In genomic region chr16:23508589-23509440, GRCh38 we compare ENCODE assay signal across 6 cellular contexts. TPM values are rescaled to one million over a fixed set of nuclear protein-coding genes. Genes with fewer than 3 reads are reported as not detected.
DNase-seq lines count a peak whose midpoint lies in the region; ATAC-seq, FAIRE-seq and TF ChIP-seq lines count a peak whose summit lies in the region.

No MANE protein-coding gene starts in this region.

- H3K79me2 ChIP-seq in H1 (ENCODE audit: control insufficient read depth in 1 of 2, insufficient read depth in 2 of 2, low read length in 2 of 2), result peaks cover 47 to 61% of the 10 kb centered on the region in 2 experiments

- no peak overlapping the region for H2AFZ ChIP-seq in H1 (ENCODE audit: low read length)

- peaks cover 25 to 35% of the 10 kb centered on the region in 2 experiments for H4K20me1 ChIP-seq in H1 (replicated peaks in 1 of 2; ENCODE audit: control insufficient read depth in 1 of 2, insufficient read depth in 2 of 2, low read length in 2 of 2)

- H3K36me3 ChIP-seq in H1 (ENCODE audit: control insufficient read depth in 2 of 4, insufficient read depth in 4 of 4, low read length in 3 of 4) (no peaks in the 10 kb centered on the region; a peak in 1 of 8 replicates), gastrocnemius medialis (no peaks in the 10 kb centered on the region)

- TF ChIP-seq POLR2A in H1 (IDR thresholded peaks at IDR 0.05; ENCODE audit: control extremely low read depth in 1 of 2, low read depth in 2 of 2, low read length in 2 of 2), result no peak
- TF ChIP-seq POLR2A in gastrocnemius medialis (IDR thresholded peaks at IDR 0.05), result no peak

- peak overlapping the region; percentile 0 to 76 (median 32) for H3K9ac ChIP-seq in H1 (replicated peaks in 1 of 4; ENCODE audit: extremely low read depth in 1 of 4, low read depth in 3 of 4, low read length in 3 of 4)

- H3K4me2 ChIP-seq in H1 (ENCODE audit: insufficient read depth in 1 of 2, low read depth in 2 of 2, low read length in 2 of 2), result peak overlapping the region; percentile 94 to 100

- H2BK12ac ChIP-seq in H1 (ENCODE audit: low read depth, low read length), result no peak overlapping the region

- no peak overlapping the region for H3K4ac ChIP-seq in H1 (replicated peaks; ENCODE audit: insufficient read length, low read depth, low read length)

- ATAC-seq in gastrocnemius medialis, result no peak
- no peak for ATAC-seq in HG03442 (IDR thresholded peaks at IDR 0.05; ENCODE audit: unreplicated experiment)

- H3K27me3 ChIP-seq in H1 (replicated peaks in 1 of 4; ENCODE audit: control insufficient read depth in 3 of 4, extremely low read depth in 1 of 4, insufficient read depth in 3 of 4, low read length in 3 of 4) (no peaks in the 10 kb centered on the region), gastrocnemius medialis (no peaks in the 10 kb centered on the region)

- peak overlapping the region; percentile 13 for H4K5ac ChIP-seq in H1 (ENCODE audit: insufficient read length, low read depth, low read length)

- H3K4me3 ChIP-seq in H1 (ENCODE audit: extremely low read depth in 1 of 4, insufficient read depth in 2 of 4, low read depth in 3 of 4, low read length in 4 of 4) (peak overlapping the region; percentile 55 to 99 (median 74)), gastrocnemius medialis (peak overlapping the region; percentile 70 to 86 (median 78))

- H4K91ac ChIP-seq in H1 (replicated peaks; ENCODE audit: insufficient read length, low read length), result no peak overlapping the region

- H2BK15ac ChIP-seq in H1 (ENCODE audit: low read length), result no peak overlapping the region

- no peak for TF ChIP-seq EP300 in H1 (IDR thresholded peaks at IDR 0.05; ENCODE audit: borderline replicate concordance in 1 of 2, low read depth in 2 of 2, low read length in 2 of 2)

- H3K56ac ChIP-seq in H1 (replicated peaks; ENCODE audit: insufficient read length, low read depth, low read length), result peak overlapping the region; percentile 3

- DNase-seq in NAMALWA (ENCODE audit: low spot score) (peak; percentile 51), H1 (ENCODE audit: low read depth in 1 of 2, low spot score in 2 of 2) (peak in 1 of 2 experiments; percentile 54), gastrocnemius medialis (no peak), AG08396 (ENCODE audit: low spot score) (no peak)

- H2BK120ac ChIP-seq in H1 (replicated peaks; ENCODE audit: low read depth, low read length), result no peak overlapping the region

- no peak overlapping the region for H3K14ac ChIP-seq in H1 (ENCODE audit: insufficient read length)

- no peak overlapping the region for H2BK5ac ChIP-seq in H1 (ENCODE audit: low read depth, low read length)

- H4K8ac ChIP-seq in H1 (ENCODE audit: extremely low read depth, insufficient read depth, low read length), result no peak overlapping the region

- intact Hi-C loops in gastrocnemius medialis (cut with DNase I; ENCODE audit: low total_unique reads), result no loop called here

- peaks cover 10% of the 10 kb centered on the region for H3K23me2 ChIP-seq in H1 (ENCODE audit: low read depth, low read length)

- 24% methylated on average over 28 of the region's 28 CpGs; no CpG with 5 or more reads in 1 of the 2 experiments for WGBS in H1 (ENCODE audit: extremely low coverage in 1 of 2, insufficient coverage in 1 of 2, insufficient read length in 1 of 2, insufficient replicate concordance in 2 of 2, low coverage in 1 of 2, low lambda C conversion rate in 2 of 2, missing lambda C conversion rate in 1 of 2), 2 experiments

- H3K27ac ChIP-seq in 22Rv1 (peak overlapping the region; percentile 57; the same call in 1 of the 2 replicates), H1 (ENCODE audit: low read depth, low read length) (no peak overlapping the region), gastrocnemius medialis (peak overlapping the region; percentile 84 to 92 (median 92))

- H3K9me3 ChIP-seq in H1 (ENCODE audit: insufficient read depth in 2 of 2, low read depth in 1 of 2, low read length in 1 of 2) (no peaks in the 10 kb centered on the region), gastrocnemius medialis (no peaks in the 10 kb centered on the region)

- in situ Hi-C loops in gastrocnemius medialis (cut with MboI; ENCODE audit: low sequenced_read_pairs in 4 of 4), result no loop called here

- H3K18ac ChIP-seq in H1 (ENCODE audit: extremely low read depth, low read length), result peak overlapping the region; percentile 63; the same call in 1 of the 2 replicates

- H3K4me1 ChIP-seq in H1 (replicated peaks in 1 of 4; ENCODE audit: control insufficient read depth in 3 of 4, insufficient read depth in 4 of 4, low read length in 3 of 4) (peaks cover 0 to 9% (median 5%) of the 10 kb centered on the region in 4 experiments; a peak in 5 of 7 replicates), gastrocnemius medialis (peaks cover 27 to 41% of the 10 kb centered on the region in 2 donors)

- no peak overlapping the region for H3K23ac ChIP-seq in H1 (ENCODE audit: insufficient read length)

- CTCF ChIA-PET in H1 (lab: Charles Lee; ENCODE audit: partially characterized antibody), result interaction anchor here (1.0 to 1.7 kb wide), 2 partner anchors 12 to 22 kb away, joined by 3 to 4 read pairs; no protein-coding TSS in a partner anchor

- POLR2A ChIA-PET in H1 (lab: Charles Lee; ENCODE audit: partially characterized antibody), result interaction anchor here (0.6 to 6.9 kb wide), 17 partner anchors 8 to 185 kb away, joined by 3 to 63 read pairs (median 5); partner anchors contain the start of genes COG7, DCTN5, EARS2 and PALB2

- H3K79me1 ChIP-seq in H1 (ENCODE audit: low read depth, low read length), result peaks cover 19% of the 10 kb centered on the region

- H2AK5ac ChIP-seq in H1 (ENCODE audit: low read depth, low read length), result peak overlapping the region; percentile 86; the same call in 1 of the 2 replicates

- TF ChIP-seq CTCF in 22Rv1 (IDR thresholded peaks at IDR 0.05) (no peak), H1 (IDR thresholded peaks at IDR 0.05; ENCODE audit: control extremely low read depth in 1 of 3, insufficient read depth in 1 of 3, low read depth in 1 of 3, low read length in 3 of 3) (no peak), gastrocnemius medialis (IDR thresholded peaks at IDR 0.05 in 4 of 5, conservative IDR thresholded peaks at IDR 0.05 in 1 of 5) (no peak)

- FAIRE-seq in H1 (lab: Jason Lieb, UNC), result no peak

- TF ChIP-seq RAD21 in H1 (IDR thresholded peaks at IDR 0.05 in 1 of 2, conservative IDR thresholded peaks at IDR 0.05 in 1 of 2; ENCODE audit: low read depth in 2 of 2, low read length in 2 of 2), result no peak

- no peak overlapping the region for H2BK20ac ChIP-seq in H1 (ENCODE audit: low read length)

TF ChIP-seq in H1, 55 proteins besides CTCF, POLR2A, EP300 and RAD21 (continues in another document):
- TF ChIP-seq KDM4A (IDR thresholded peaks at IDR 0.05; ENCODE audit: low read depth, low read length, severe bottlenecking), result no peak
- TF ChIP-seq POLR2AphosphoS5 (IDR thresholded peaks at IDR 0.05; ENCODE audit: low read depth, low read length), result 0 out of 2 replicates have a peak, but pooled peaks have one; percentile 16

RNA-seq across cellular contexts. Expression of gene GGA2, which starts 1.5 kb away (rescaled TPM):
- 114 and 116 TPM in 2 replicates for total RNA-seq in H1 (2021; fragmentation: NEBNext Ultra II Directional; extraction: Animal tissue kit (Norgen Biotek cat#: 25700))
- 52.8 and 65.8 TPM in 2 replicates for polyA plus RNA-seq in H1 (2011; rRNA removed)
- 71.2 TPM for polyA plus RNA-seq in H1 (2011; cell fraction: cytosol; rRNA removed)
- polyA plus RNA-seq in H1 (2011; cell fraction: nucleus; rRNA removed), result 159 TPM
- polyA plus RNA-seq in H1 (2012, experiment 1 of 2), result 67.6 to 83.2 TPM (median 69.6 TPM) in 4 replicates
- polyA plus RNA-seq in H1 (2012, experiment 2 of 2), result 36.7 TPM
- polyA plus RNA-seq in H1 (2013, experiment 1 of 2), result 45.6 TPM
- polyA plus RNA-seq in H1 (2013, experiment 2 of 2), result 44.3 TPM
- 105 and 119 TPM in 2 replicates for polyA minus RNA-seq in H1 (2011; rRNA and poly(A)+ RNA removed)
- 55.2 TPM for polyA minus RNA-seq in H1 (2011; cell fraction: cytosol; rRNA and poly(A)+ RNA removed)
- 83.7 TPM for polyA minus RNA-seq in H1 (2011; cell fraction: nucleus; rRNA and poly(A)+ RNA removed)
- total RNA-seq in gastrocnemius medialis, result 10 to 100 TPM; 31.0 to 79.9 (median 48.8) TPM

RNA-seq across cellular contexts. Expression of gene EARS2, which starts 48.3 kb away (rescaled TPM):
- 47.8 and 49.1 TPM in 2 replicates for total RNA-seq in H1 (2021; fragmentation: NEBNext Ultra II Directional; extraction: Animal tissue kit (Norgen Biotek cat#: 25700))
- 111 and 156 TPM in 2 replicates for polyA plus RNA-seq in H1 (2011; rRNA removed)
- polyA plus RNA-seq in H1 (2011; cell fraction: cytosol; rRNA removed), result 96.1 TPM
- polyA plus RNA-seq in H1 (2011; cell fraction: nucleus; rRNA removed), result 121 TPM
- 49.1 to 53.5 TPM (median 51.1 TPM) in 4 replicates for polyA plus RNA-seq in H1 (2012, experiment 1 of 2)
- 62.6 TPM for polyA plus RNA-seq in H1 (2012, experiment 2 of 2)
- 25.2 TPM for polyA plus RNA-seq in H1 (2013, experiment 1 of 2)
- 22.8 TPM for polyA plus RNA-seq in H1 (2013, experiment 2 of 2)
- polyA minus RNA-seq in H1 (2011; rRNA and poly(A)+ RNA removed), result 147 and 204 TPM in 2 replicates
- polyA minus RNA-seq in H1 (2011; cell fraction: cytosol; rRNA and poly(A)+ RNA removed), result 60.0 TPM
- polyA minus RNA-seq in H1 (2011; cell fraction: nucleus; rRNA and poly(A)+ RNA removed), result 135 TPM
- total RNA-seq in gastrocnemius medialis, result 10 to 100 TPM in 3 of 4 donors, 1 to 10 TPM in 1; 8.4 to 39.6 (median 19.3) TPM

RNA-seq across cellular contexts. Expression of gene UBFD1, which starts 48.7 kb away (rescaled TPM):
- 104 and 106 TPM in 2 replicates for total RNA-seq in H1 (2021; fragmentation: NEBNext Ultra II Directional; extraction: Animal tissue kit (Norgen Biotek cat#: 25700))
- 66.3 and 69.1 TPM in 2 replicates for polyA plus RNA-seq in H1 (2011; rRNA removed)
- polyA plus RNA-seq in H1 (2011; cell fraction: cytosol; rRNA removed), result 73.9 TPM
- 49.1 TPM for polyA plus RNA-seq in H1 (2011; cell fraction: nucleus; rRNA removed)
- polyA plus RNA-seq in H1 (2012, experiment 1 of 2), result 40.6 to 53.7 TPM (median 50.5 TPM) in 4 replicates
- polyA plus RNA-seq in H1 (2012, experiment 2 of 2), result 21.5 TPM
- 34.2 TPM for polyA plus RNA-seq in H1 (2013, experiment 1 of 2)
- polyA plus RNA-seq in H1 (2013, experiment 2 of 2), result 32.3 TPM
- 66.8 and 68.8 TPM in 2 replicates for polyA minus RNA-seq in H1 (2011; rRNA and poly(A)+ RNA removed)
- 36.6 TPM for polyA minus RNA-seq in H1 (2011; cell fraction: cytosol; rRNA and poly(A)+ RNA removed)
- 64.1 TPM for polyA minus RNA-seq in H1 (2011; cell fraction: nucleus; rRNA and poly(A)+ RNA removed)
- 100 to 1,000 TPM; 133 to 367 (median 317) TPM for total RNA-seq in gastrocnemius medialis

RNA-seq across cellular contexts. Expression of gene COG7, which starts 55.8 kb away (rescaled TPM):
- total RNA-seq in H1 (2021; fragmentation: NEBNext Ultra II Directional; extraction: Animal tissue kit (Norgen Biotek cat#: 25700)), result 17.2 TPM in 2 replicates
- polyA plus RNA-seq in H1 (2011; rRNA removed), result 40.4 and 56.6 TPM in 2 replicates
- polyA plus RNA-seq in H1 (2011; cell fraction: cytosol; rRNA removed), result 35.2 TPM
- 42.5 TPM for polyA plus RNA-seq in H1 (2011; cell fraction: nucleus; rRNA removed)
- 19.9 to 21.8 TPM (median 20.7 TPM) in 4 replicates for polyA plus RNA-seq in H1 (2012, experiment 1 of 2)
- 11.3 TPM for polyA plus RNA-seq in H1 (2012, experiment 2 of 2)
- 11.4 TPM for polyA plus RNA-seq in H1 (2013, experiment 1 of 2)
- 10.4 TPM for polyA plus RNA-seq in H1 (2013, experiment 2 of 2)
- 28.6 and 31.0 TPM in 2 replicates for polyA minus RNA-seq in H1 (2011; rRNA and poly(A)+ RNA removed)
- 15.6 TPM for polyA minus RNA-seq in H1 (2011; cell fraction: cytosol; rRNA and poly(A)+ RNA removed)
- polyA minus RNA-seq in H1 (2011; cell fraction: nucleus; rRNA and poly(A)+ RNA removed), result 17.7 TPM
- total RNA-seq in gastrocnemius medialis, result 10 to 100 TPM in 1 of 4 donors, 1 to 10 TPM in 3; 6.6 to 12.9 (median 7.1) TPM
